In genomic region chr1:114832057-114832456, GRCh38 we compare ENCODE assay signal across 25 cellular contexts. TPM values are rescaled to one million over a fixed set of nuclear protein-coding genes. Genes with fewer than 3 reads are reported as not detected.
DNase-seq lines count a peak whose midpoint lies in the region; ATAC-seq, FAIRE-seq and TF ChIP-seq lines count a peak whose summit lies in the region.
"Had no signal": no experiment of that assay in that cellular context is flagged by ENCODE, and none has a peak within 500 bp of the region (broad histone marks: within the 10 kb centered on the region; RNA-seq: fewer than 3 reads in every experiment).

No MANE protein-coding gene starts in this region.

- H2BK12ac ChIP-seq in H1 (ENCODE audit: low read depth, low read length), result no peak overlapping the region

- H3K14ac ChIP-seq in H1 (ENCODE audit: insufficient read length), result no peak overlapping the region

- TF ChIP-seq CTCF in GM23338 (conservative IDR thresholded peaks at IDR 0.05; ENCODE audit: low read depth in 2 of 2), result no peak
- no peak for TF ChIP-seq CTCF in H1 (IDR thresholded peaks at IDR 0.05; ENCODE audit: control extremely low read depth in 1 of 3, insufficient read depth in 1 of 3, low read depth in 1 of 3, low read length in 3 of 3)

- no peak overlapping the region for H2BK120ac ChIP-seq in H1 (replicated peaks; ENCODE audit: low read depth, low read length)

- H3K27ac ChIP-seq in GM23338 (ENCODE audit: low read depth) (no peak overlapping the region), H1 (ENCODE audit: low read depth, low read length) (no peak overlapping the region)
- H3K27ac ChIP-seq: A549; BLaER1 treated with 17β-estradiol and CSF1 and Interleukin-3, amounts not matched to agents 10 nM and 100 nM had no signal

- no peak overlapping the region for H3K18ac ChIP-seq in H1 (ENCODE audit: extremely low read depth, low read length)

- CTCF ChIA-PET in H1 (lab: Charles Lee; ENCODE audit: partially characterized antibody), result interaction anchor here (1.1 to 1.4 kb wide), 2 partner anchors 10 to 24 kb away, joined by 3 to 5 read pairs; no protein-coding TSS in a partner anchor

- ATAC-seq in GM23338, result peak; percentile 53; the same call in 2 of the 3 replicates
- ATAC-seq: A549, HCT116 had no signal

- H4K91ac ChIP-seq in H1 (replicated peaks; ENCODE audit: insufficient read length, low read length), result no peak overlapping the region

- H3K9me3 ChIP-seq in NT2/D1 (ENCODE audit: insufficient read depth, low read length), result peaks cover 26% of the 10 kb centered on the region
- H3K9me3 ChIP-seq in H1 (ENCODE audit: insufficient read depth in 2 of 2, low read depth in 1 of 2, low read length in 1 of 2), result no peaks in the 10 kb centered on the region
- H3K9me3 ChIP-seq: A549, BE2C had no signal

- POLR2A ChIA-PET in H1 (lab: Charles Lee; ENCODE audit: partially characterized antibody), result interaction anchor here (1.0 kb wide), 1 partner anchor 79 kb away, joined by 3 read pairs; no protein-coding TSS in a partner anchor

- no peak overlapping the region for H3K4me3 Mint-ChIP-seq in GM23338
- H3K4me3 Mint-ChIP-seq: CD14-positive monocyte; CD4-positive, alpha-beta T cell; CD8-positive, alpha-beta memory T cell had no signal

- H2BK5ac ChIP-seq in H1 (ENCODE audit: low read depth, low read length), result no peak overlapping the region

- no peak overlapping the region for H3K27ac Mint-ChIP-seq in GM23338
- H3K27ac Mint-ChIP-seq: CD14-positive monocyte; CD4-positive, alpha-beta T cell; CD8-positive, alpha-beta memory T cell had no signal

- no peak overlapping the region for H4K8ac ChIP-seq in H1 (ENCODE audit: extremely low read depth, insufficient read depth, low read length)

- no peaks in the 10 kb centered on the region for H3K36me3 ChIP-seq in GM23338 (ENCODE audit: insufficient read depth)
- no peaks in the 10 kb centered on the region for H3K36me3 ChIP-seq in NT2/D1 (ENCODE audit: insufficient read depth, insufficient read length, low read length)
- H3K36me3 ChIP-seq in H1 (ENCODE audit: control insufficient read depth in 2 of 4, insufficient read depth in 4 of 4, low read length in 3 of 4), result no peaks in the 10 kb centered on the region
- H3K36me3 ChIP-seq: BE2C; BLaER1 treated with 17β-estradiol and CSF1 and Interleukin-3, amounts not matched to agents 10 nM and 100 nM had no signal

- no peak overlapping the region for H3K23ac ChIP-seq in H1 (ENCODE audit: insufficient read length)

- H2AFZ ChIP-seq in GM23338 (peak overlapping the region; percentile 75), H1 (ENCODE audit: low read length) (0 out of 2 replicates have a peak overlapping the region, but pooled peaks have one; percentile 8)

- no peak for DNase-seq in GM23338 (ENCODE audit: low spot score)
- peak; percentile 44 for DNase-seq in NT2/D1 (ENCODE audit: low read depth, low spot score)
- DNase-seq in H1 (ENCODE audit: low read depth in 1 of 2, low spot score in 2 of 2), result no peak
- DNase-seq in mesenteric fat pad (ENCODE audit: low spot score), result no peak
- DNase-seq in dedifferentiated amniotic fluid mesenchymal stem cell (ENCODE audit: extremely low spot score), result no peak
- no peak for DNase-seq in GM12891 (ENCODE audit: insufficient read length, low spot score)
- DNase-seq in COR-L47 (lab: John Stamatoyannopoulos, UW), result no peak
- DNase-seq: 8988T; ACHN; AML-193; BE2C; Calu3; CD4-positive, alpha-beta T cell; CD8-positive, alpha-beta memory T cell; DMS53; DMS79 treated with DMSO at 0.1 percent for 48 hours; GOT3; H7 had no signal

- no peak overlapping the region for H2BK15ac ChIP-seq in H1 (ENCODE audit: low read length)

- 89% methylated on average over 4 of the region's 4 CpGs; no CpG with 5 or more reads in 1 of the 2 experiments for WGBS in H1 (ENCODE audit: extremely low coverage in 1 of 2, insufficient coverage in 1 of 2, insufficient read length in 1 of 2, insufficient replicate concordance in 2 of 2, low coverage in 1 of 2, low lambda C conversion rate in 2 of 2, missing lambda C conversion rate in 1 of 2), 2 experiments

- no peaks in the 10 kb centered on the region for H3K36me3 Mint-ChIP-seq in GM23338 (ENCODE audit: low read depth)
- H3K36me3 Mint-ChIP-seq: CD14-positive monocyte; CD8-positive, alpha-beta memory T cell had no signal

- H3K9me3 Mint-ChIP-seq in GM23338, result no peaks in the 10 kb centered on the region
- H3K9me3 Mint-ChIP-seq: CD4-positive, alpha-beta T cell had no signal

- no peak overlapping the region for H2AK5ac ChIP-seq in H1 (ENCODE audit: low read depth, low read length)

- H4K5ac ChIP-seq in H1 (ENCODE audit: insufficient read length, low read depth, low read length), result no peak overlapping the region

- H3K23me2 ChIP-seq in H1 (ENCODE audit: low read depth, low read length), result no peaks in the 10 kb centered on the region

- H3K9me2 ChIP-seq in GM23338 (ENCODE audit: insufficient read depth), result no peaks in the 10 kb centered on the region

- H3K4me2 ChIP-seq in GM23338, result no peak overlapping the region
- no peak overlapping the region for H3K4me2 ChIP-seq in H1 (ENCODE audit: insufficient read depth in 1 of 2, low read depth in 2 of 2, low read length in 2 of 2)
- H3K4me2 ChIP-seq: A549; BLaER1 treated with 17β-estradiol and CSF1 and Interleukin-3, amounts not matched to agents 10 nM and 100 nM had no signal

- H3K27me3 ChIP-seq in GM23338 (ENCODE audit: insufficient read depth) (no peaks in the 10 kb centered on the region), NT2/D1 (ENCODE audit: insufficient read depth, insufficient read length) (no peaks in the 10 kb centered on the region), H1 (replicated peaks in 1 of 4; ENCODE audit: control insufficient read depth in 3 of 4, extremely low read depth in 1 of 4, insufficient read depth in 3 of 4, low read length in 3 of 4) (no peaks in the 10 kb centered on the region)
- H3K27me3 ChIP-seq: BE2C; BLaER1 treated with 17β-estradiol and CSF1 and Interleukin-3, amounts not matched to agents 10 nM and 100 nM had no signal

- FAIRE-seq in H1 (lab: Jason Lieb, UNC) (no peak), GM12891 (lab: Jason Lieb, UNC) (no peak)
- FAIRE-seq: A549, G401.6, GM19239 had no signal

- H3K4ac ChIP-seq in H1 (replicated peaks; ENCODE audit: insufficient read length, low read depth, low read length), result no peak overlapping the region

- no peaks in the 10 kb centered on the region for H3F3A ChIP-seq in GM23338 (replicated peaks; ENCODE audit: low read depth)

- TF ChIP-seq RAD21 in H1 (IDR thresholded peaks at IDR 0.05 in 1 of 2, conservative IDR thresholded peaks at IDR 0.05 in 1 of 2; ENCODE audit: low read depth in 2 of 2, low read length in 2 of 2), result no peak

- H3K9ac ChIP-seq in NT2/D1 (ENCODE audit: insufficient read length, low read depth) (no peak overlapping the region), H1 (replicated peaks in 1 of 4; ENCODE audit: extremely low read depth in 1 of 4, low read depth in 3 of 4, low read length in 3 of 4) (no peak overlapping the region)
- H3K9ac ChIP-seq: BLaER1 treated with 17β-estradiol and CSF1 and Interleukin-3, amounts not matched to agents 10 nM and 100 nM had no signal

- H4K20me1 ChIP-seq in GM23338 (replicated peaks; ENCODE audit: insufficient read depth) (no peaks in the 10 kb centered on the region), H1 (replicated peaks in 1 of 2; ENCODE audit: control insufficient read depth in 1 of 2, insufficient read depth in 2 of 2, low read length in 2 of 2) (no peaks in the 10 kb centered on the region)
- H4K20me1 ChIP-seq: BLaER1 treated with 17β-estradiol and CSF1 and Interleukin-3, amounts not matched to agents 10 nM and 100 nM had no signal

- no peak for TF ChIP-seq POLR2A in H1 (IDR thresholded peaks at IDR 0.05; ENCODE audit: control extremely low read depth in 1 of 2, low read depth in 2 of 2, low read length in 2 of 2)
- no peak for TF ChIP-seq POLR2A in GM12891 (IDR thresholded peaks at IDR 0.05; ENCODE audit: low read depth, low read length)

- no peak overlapping the region for H3K4me3 ChIP-seq in GM23338
- no peak overlapping the region for H3K4me3 ChIP-seq in NT2/D1 (ENCODE audit: insufficient read length, low read depth)
- no peak overlapping the region for H3K4me3 ChIP-seq in H1 (ENCODE audit: extremely low read depth in 1 of 4, insufficient read depth in 2 of 4, low read depth in 3 of 4, low read length in 4 of 4)
- H3K4me3 ChIP-seq: A549; BLaER1 treated with 17β-estradiol and CSF1 and Interleukin-3, amounts not matched to agents 10 nM and 100 nM had no signal

- no peak for TF ChIP-seq EP300 in H1 (IDR thresholded peaks at IDR 0.05; ENCODE audit: borderline replicate concordance in 1 of 2, low read depth in 2 of 2, low read length in 2 of 2)

- peaks cover 5% of the 10 kb centered on the region for H3K4me1 Mint-ChIP-seq in GM23338
- H3K4me1 Mint-ChIP-seq: CD14-positive monocyte; CD8-positive, alpha-beta memory T cell had no signal

- H3K56ac ChIP-seq in H1 (replicated peaks; ENCODE audit: insufficient read length, low read depth, low read length), result no peak overlapping the region

- no peaks in the 10 kb centered on the region for H3K79me1 ChIP-seq in H1 (ENCODE audit: low read depth, low read length)

- H3K27me3 Mint-ChIP-seq in GM23338 (ENCODE audit: insufficient read depth, low read depth, poor library complexity), result no peaks in the 10 kb centered on the region

- no peak overlapping the region for H2BK20ac ChIP-seq in H1 (ENCODE audit: low read length)

- H3K79me2 ChIP-seq in GM23338 (replicated peaks; ENCODE audit: insufficient read depth), result no peaks in the 10 kb centered on the region
- no peaks in the 10 kb centered on the region for H3K79me2 ChIP-seq in H1 (ENCODE audit: control insufficient read depth in 1 of 2, insufficient read depth in 2 of 2, low read length in 2 of 2)

- H3K4me1 ChIP-seq in GM23338 (ENCODE audit: insufficient read depth) (no peaks in the 10 kb centered on the region), NT2/D1 (ENCODE audit: insufficient read depth, insufficient read length) (no peaks in the 10 kb centered on the region), H1 (replicated peaks in 1 of 4; ENCODE audit: control insufficient read depth in 3 of 4, insufficient read depth in 4 of 4, low read length in 3 of 4) (peaks cover 0 to 2% (median 0%) of the 10 kb centered on the region in 4 experiments; a peak in 1 of 7 replicates)
- H3K4me1 ChIP-seq: A549; BE2C; BLaER1 treated with 17β-estradiol and CSF1 and Interleukin-3, amounts not matched to agents 10 nM and 100 nM had no signal

RNA-seq across cellular contexts. Expression of gene SYCP1, which starts 22.6 kb away (rescaled TPM):
- 0.24 and 0.50 TPM in 2 replicates for total RNA-seq in GM23338 (2014; rRNA removed; shearing (Covaris generic))
- polyA plus RNA-seq in GM23338 (2016; fragmentation: Nextera tagmentation; extraction: Ambion mirVana), result 0.66 and 2.1 TPM in 2 replicates
- 0.11 and 0.44 TPM in 2 replicates for total RNA-seq in H1 (2021; fragmentation: NEBNext Ultra II Directional; extraction: Animal tissue kit (Norgen Biotek cat#: 25700))
- 0.26 TPM in 1 of 2 replicates, not detected in the other for polyA plus RNA-seq in H1 (2011; rRNA removed)
- polyA plus RNA-seq in H1 (2011; cell fraction: cytosol; rRNA removed), result 0.06 TPM
- not detected for polyA plus RNA-seq in H1 (2011; cell fraction: nucleus; rRNA removed)
- 0.08 to 0.50 TPM (median 0.27 TPM) in 3 of 4 replicates, not detected in the other for polyA plus RNA-seq in H1 (2012, experiment 1 of 2)
- polyA plus RNA-seq in H1 (2012, experiment 2 of 2), result 0.04 TPM
- polyA plus RNA-seq in H1 (2013, experiment 1 of 2), result 0.22 TPM
- polyA plus RNA-seq in H1 (2013, experiment 2 of 2), result 0.31 TPM
- not detected in 2 replicates for polyA minus RNA-seq in H1 (2011; rRNA and poly(A)+ RNA removed)
- not detected for polyA minus RNA-seq in H1 (2011; cell fraction: cytosol; rRNA and poly(A)+ RNA removed)
- polyA minus RNA-seq in H1 (2011; cell fraction: nucleus; rRNA and poly(A)+ RNA removed), result 1.2 TPM
- not detected for total RNA-seq in mesenteric fat pad
- polyA plus RNA-seq in GM12891 (2012; ENCODE audit: low read depth, missing spikeins), result not detected
- total RNA-seq: Calu3; CD4-positive, alpha-beta T cell; CD8-positive, alpha-beta memory T cell; Daoy; H7 had no signal
- polyA plus RNA-seq: A549; CD14-positive monocyte; CD8-positive, alpha-beta memory T cell had no signal

RNA-seq across cellular contexts. Expression of gene SIKE1, which starts 51.6 kb away (rescaled TPM):
- total RNA-seq in GM23338 (2014; rRNA removed; shearing (Covaris generic)), result 74.0 and 90.4 TPM in 2 replicates
- 79.6 and 96.3 TPM in 2 replicates for polyA plus RNA-seq in GM23338 (2016; fragmentation: Nextera tagmentation; extraction: Ambion mirVana)
- total RNA-seq in H1 (2021; fragmentation: NEBNext Ultra II Directional; extraction: Animal tissue kit (Norgen Biotek cat#: 25700)), result 73.2 and 79.9 TPM in 2 replicates
- polyA plus RNA-seq in H1 (2011; rRNA removed), result 20.5 and 30.3 TPM in 2 replicates
- 33.0 TPM for polyA plus RNA-seq in H1 (2011; cell fraction: cytosol; rRNA removed)
- polyA plus RNA-seq in H1 (2011; cell fraction: nucleus; rRNA removed), result 73.4 TPM
- polyA plus RNA-seq in H1 (2012, experiment 1 of 2), result 46.4 to 72.4 TPM (median 51.0 TPM) in 4 replicates
- 12.7 TPM for polyA plus RNA-seq in H1 (2012, experiment 2 of 2)
- polyA plus RNA-seq in H1 (2013, experiment 1 of 2), result 43.9 TPM
- 38.8 TPM for polyA plus RNA-seq in H1 (2013, experiment 2 of 2)
- polyA minus RNA-seq in H1 (2011; rRNA and poly(A)+ RNA removed), result 44.2 and 88.0 TPM in 2 replicates
- polyA minus RNA-seq in H1 (2011; cell fraction: cytosol; rRNA and poly(A)+ RNA removed), result 26.1 TPM
- 99.6 TPM for polyA minus RNA-seq in H1 (2011; cell fraction: nucleus; rRNA and poly(A)+ RNA removed)
- total RNA-seq in mesenteric fat pad, result 34.8 TPM
- 24.8 TPM for polyA plus RNA-seq in GM12891 (2012; ENCODE audit: low read depth, missing spikeins)
